20 cellular contexts compared by ENCODE assay signal in the genomic region with DNA sequence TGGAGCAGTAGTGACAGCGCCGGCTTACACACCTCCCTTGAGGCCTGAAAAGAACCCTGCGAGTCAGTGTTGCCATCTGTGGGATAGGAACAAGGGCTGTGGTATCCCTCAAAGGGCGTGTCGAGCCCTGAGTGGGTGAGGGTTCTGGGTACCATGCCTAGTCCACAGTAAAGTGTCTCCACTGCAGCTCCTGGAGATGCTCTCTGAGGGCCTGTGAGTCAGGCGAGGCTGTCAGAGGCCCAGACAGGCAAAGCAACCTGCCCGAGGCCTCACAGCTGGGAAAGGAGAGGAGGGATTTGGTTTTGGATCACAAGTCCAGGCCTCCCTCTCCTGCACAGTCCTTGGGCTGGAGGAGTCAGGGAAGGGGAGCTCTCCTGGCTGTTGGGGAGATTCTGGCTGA. TPM values are rescaled to one million over a fixed set of nuclear protein-coding genes. Genes with fewer than 3 reads are reported as not detected.
DNase-seq lines count a peak whose midpoint lies in the region; ATAC-seq and TF ChIP-seq lines count a peak whose summit lies in the region.
"Had no signal": no experiment of that assay in that cellular context is flagged by ENCODE, and none has a peak within 500 bp of the region (broad histone marks: within the 10 kb centered on the region; RNA-seq: fewer than 3 reads in every experiment).

No MANE protein-coding gene starts in this region.

- peak; percentile 66 for ATAC-seq in activated CD8-positive, alpha-beta T cell treated with anti-CD3 and anti-CD28 coated beads for 36 hours
- no peak for ATAC-seq in activated CD8-positive, alpha-beta T cell treated with anti-CD3 and anti-CD28 coated beads, Interleukin-2, amount 10 ng/mL, durations not matched to agents 7 days and 5 days
- ATAC-seq: left lobe of liver had no signal

- no peak overlapping the region for H3K27ac ChIP-seq in BLaER1 treated with 17β-estradiol and CSF1 and Interleukin-3, amounts not matched to agents 10 nM and 100 nM
- H3K27ac ChIP-seq: esophagus muscularis mucosa had no signal

- no peak overlapping the region for H3K4me3 Mint-ChIP-seq in activated CD8-positive, alpha-beta T cell treated with anti-CD3 and anti-CD28 coated beads for 36 hours
- H3K4me3 Mint-ChIP-seq in activated CD8-positive, alpha-beta T cell treated with anti-CD3 and anti-CD28 coated beads, Interleukin-2, amount 10 ng/mL, durations not matched to agents 7 days and 5 days = no peak overlapping the region

- no peaks in the 10 kb centered on the region for H3K36me3 Mint-ChIP-seq in activated CD8-positive, alpha-beta T cell treated with anti-CD3 and anti-CD28 coated beads for 36 hours (ENCODE audit: low read depth)
- H3K36me3 Mint-ChIP-seq in activated CD8-positive, alpha-beta T cell treated with anti-CD3 and anti-CD28 coated beads, Interleukin-2, amount 10 ng/mL, durations not matched to agents 7 days and 5 days (ENCODE audit: low read depth) = no peaks in the 10 kb centered on the region

- no peaks in the 10 kb centered on the region for H3K36me3 ChIP-seq in BLaER1 treated with 17β-estradiol and CSF1 and Interleukin-3, amounts not matched to agents 10 nM and 100 nM
- no peaks in the 10 kb centered on the region for H3K36me3 ChIP-seq in adipocyte (ENCODE audit: control insufficient read depth, insufficient read depth, low read length, severe bottlenecking)
- H3K36me3 ChIP-seq: esophagus muscularis mucosa, HAP-1 had no signal

- DNase-seq in activated CD8-positive, alpha-beta T cell treated with anti-CD3 and anti-CD28 coated beads for 36 hours = peak; percentile 49
- DNase-seq in activated CD8-positive, alpha-beta T cell treated with anti-CD3 and anti-CD28 coated beads, Interleukin-2, amount 10 ng/mL, durations not matched to agents 7 days and 5 days = no peak
- DNase-seq in adipocyte (ENCODE audit: low read depth) (peak; percentile 59), midbrain (lab: John Stamatoyannopoulos, UW) (no peak), kidney glomerular epithelial cell (lab: John Stamatoyannopoulos, UW) (no peak), SW480 (ENCODE audit: low spot score) (no peak)
- peak; percentile 15 for DNase-seq in stimulated activated CD8-positive, alpha-beta memory T cell treated with anti-CD3 and anti-CD28 coated beads, Interleukin-2, amount 100 ng/mL, for 48 hours (ENCODE audit: low read depth in 2 of 2)
- DNase-seq: activated effector memory CD4-positive, alpha-beta T cell treated with anti-CD3 and anti-CD28 coated beads, Interleukin-2, amount 50 U/mL, for 16 hours; GDM1; NCI-H1417 treated with DMSO at 0.1 percent for 48 hours; NCI-H526; SHP77 treated with DMSO at 0.1 percent for 48 hours had no signal

- peaks cover 7 to 36% (median 26%) of the 10 kb centered on the region in 10 experiments; a peak in 16 of 20 replicates for H3K4me1 ChIP-seq in BLaER1 treated with 17β-estradiol and CSF1 and Interleukin-3, amounts not matched to agents 10 nM and 100 nM
- peaks cover 20% of the 10 kb centered on the region for H3K4me1 ChIP-seq in adipocyte (ENCODE audit: control insufficient read depth, insufficient read depth, low read length)
- H3K4me1 ChIP-seq: HAP-1 had no signal

- CTCF ChIA-PET in activated CD8-positive, alpha-beta T cell treated with anti-CD3 and anti-CD28 coated beads for 36 hours (lab: Charles Lee) = no interaction called here
- CTCF ChIA-PET in activated CD8-positive, alpha-beta T cell treated with anti-CD3 and anti-CD28 coated beads, Interleukin-2, amount 10 ng/mL, durations not matched to agents 7 days and 5 days (lab: Charles Lee) = no interaction called here

- H3K9ac ChIP-seq in BLaER1 treated with 17β-estradiol and CSF1 and Interleukin-3, amounts not matched to agents 10 nM and 100 nM = 0 out of 22 replicates have a peak overlapping the region, but pooled peaks of 1 of the 11 experiments have one; percentile 16
- no peak overlapping the region for H3K9ac ChIP-seq in adipocyte (ENCODE audit: low read length)

- no peaks in the 10 kb centered on the region; a peak in 2 of 22 replicates for H4K20me1 ChIP-seq in BLaER1 treated with 17β-estradiol and CSF1 and Interleukin-3, amounts not matched to agents 10 nM and 100 nM

- POLR2A ChIA-PET in activated CD8-positive, alpha-beta T cell treated with anti-CD3 and anti-CD28 coated beads for 36 hours (lab: Charles Lee) = no interaction called here
- POLR2A ChIA-PET in activated CD8-positive, alpha-beta T cell treated with anti-CD3 and anti-CD28 coated beads, Interleukin-2, amount 10 ng/mL, durations not matched to agents 7 days and 5 days (lab: Charles Lee) = no interaction called here

- no peaks in the 10 kb centered on the region for H3K4me1 Mint-ChIP-seq in activated CD8-positive, alpha-beta T cell treated with anti-CD3 and anti-CD28 coated beads for 36 hours (ENCODE audit: low read depth)
- H3K4me1 Mint-ChIP-seq in activated CD8-positive, alpha-beta T cell treated with anti-CD3 and anti-CD28 coated beads, Interleukin-2, amount 10 ng/mL, durations not matched to agents 7 days and 5 days (ENCODE audit: low read depth) = peaks cover 7% of the 10 kb centered on the region

- H3K4me2 ChIP-seq in BLaER1 treated with 17β-estradiol and CSF1 and Interleukin-3, amounts not matched to agents 10 nM and 100 nM = peak overlapping the region in 8 of 11 experiments; percentile 8 to 60 (median 44); a peak in 11 of 22 replicates

- H3K27ac Mint-ChIP-seq in activated CD8-positive, alpha-beta T cell treated with anti-CD3 and anti-CD28 coated beads for 36 hours = no peak overlapping the region
- no peak overlapping the region for H3K27ac Mint-ChIP-seq in activated CD8-positive, alpha-beta T cell treated with anti-CD3 and anti-CD28 coated beads, Interleukin-2, amount 10 ng/mL, durations not matched to agents 7 days and 5 days

- H3K9me3 ChIP-seq in BLaER1 treated with 17β-estradiol and CSF1 and Interleukin-3, amounts not matched to agents 10 nM and 100 nM (replicated peaks in 1 of 11) = no peaks in the 10 kb centered on the region
- H3K9me3 ChIP-seq in adipocyte (ENCODE audit: control insufficient read depth, low read length) = no peaks in the 10 kb centered on the region
- H3K9me3 ChIP-seq: esophagus muscularis mucosa, HAP-1 had no signal

- peaks cover 10% of the 10 kb centered on the region for H3K27me3 Mint-ChIP-seq in activated CD8-positive, alpha-beta T cell treated with anti-CD3 and anti-CD28 coated beads for 36 hours
- H3K27me3 Mint-ChIP-seq in activated CD8-positive, alpha-beta T cell treated with anti-CD3 and anti-CD28 coated beads, Interleukin-2, amount 10 ng/mL, durations not matched to agents 7 days and 5 days (ENCODE audit: low read depth) = peaks cover 8% of the 10 kb centered on the region

- no peaks in the 10 kb centered on the region for H3K9me3 Mint-ChIP-seq in activated CD8-positive, alpha-beta T cell treated with anti-CD3 and anti-CD28 coated beads for 36 hours
- no peaks in the 10 kb centered on the region for H3K9me3 Mint-ChIP-seq in activated CD8-positive, alpha-beta T cell treated with anti-CD3 and anti-CD28 coated beads, Interleukin-2, amount 10 ng/mL, durations not matched to agents 7 days and 5 days (ENCODE audit: insufficient read depth)

- no peak overlapping the region for H3K4me3 ChIP-seq in BLaER1 treated with 17β-estradiol and CSF1 and Interleukin-3, amounts not matched to agents 10 nM and 100 nM
- no peak overlapping the region for H3K4me3 ChIP-seq in adipocyte (ENCODE audit: low read length)
- H3K4me3 ChIP-seq: esophagus muscularis mucosa, HAP-1, skin epidermis had no signal

- H3K27me3 ChIP-seq in BLaER1 treated with 17β-estradiol and CSF1 and Interleukin-3, amounts not matched to agents 10 nM and 100 nM = peaks cover 8 to 45% (median 30%) of the 10 kb centered on the region in 11 experiments; a peak in 21 of 22 replicates
- no peaks in the 10 kb centered on the region for H3K27me3 ChIP-seq in adipocyte (replicated peaks; ENCODE audit: control insufficient read depth, insufficient read depth, low read length)

- TF ChIP-seq CTCF in activated CD8-positive, alpha-beta T cell treated with anti-CD3 and anti-CD28 coated beads for 36 hours (IDR thresholded peaks at IDR 0.05) = no peak

- intact Hi-C loops in activated CD8-positive, alpha-beta T cell treated with anti-CD3 and anti-CD28 coated beads for 36 hours (cut with micrococcal nuclease) = no loop called here

RNA-seq across cellular contexts. Expression of a gene that starts 6.1 kb away (rescaled TPM):
- total RNA-seq in activated CD8-positive, alpha-beta T cell treated with anti-CD3 and anti-CD28 coated beads for 36 hours = 1 to 10 TPM in 1 of 2 experiments, under 1 TPM in 1; 0.85 to 1.2 TPM
- under 1 TPM in 1 of 2 experiments, not detected in 1; 0.21 TPM for total RNA-seq in activated CD8-positive, alpha-beta T cell treated with anti-CD3 and anti-CD28 coated beads, Interleukin-2, amount 10 ng/mL, durations not matched to agents 7 days and 5 days
- total RNA-seq: left lobe of liver had no signal

RNA-seq across cellular contexts. Expression of a gene that starts 29.6 kb away (rescaled TPM):
- total RNA-seq in activated CD8-positive, alpha-beta T cell treated with anti-CD3 and anti-CD28 coated beads for 36 hours = 10 to 100 TPM; 16.6 TPM
- 10 to 100 TPM; 25.4 to 27.7 TPM for total RNA-seq in activated CD8-positive, alpha-beta T cell treated with anti-CD3 and anti-CD28 coated beads, Interleukin-2, amount 10 ng/mL, durations not matched to agents 7 days and 5 days

RNA-seq across cellular contexts. Expression of a gene that starts 45.6 kb away (rescaled TPM):
- 10 to 100 TPM; 69.5 to 74.4 TPM for total RNA-seq in activated CD8-positive, alpha-beta T cell treated with anti-CD3 and anti-CD28 coated beads for 36 hours
- total RNA-seq in activated CD8-positive, alpha-beta T cell treated with anti-CD3 and anti-CD28 coated beads, Interleukin-2, amount 10 ng/mL, durations not matched to agents 7 days and 5 days = 10 to 100 TPM; 36.2 to 39.2 TPM

RNA-seq across cellular contexts. Expression of a gene that starts 50.6 kb away (rescaled TPM):
- total RNA-seq in activated CD8-positive, alpha-beta T cell treated with anti-CD3 and anti-CD28 coated beads for 36 hours = not detected
- not detected for total RNA-seq in activated CD8-positive, alpha-beta T cell treated with anti-CD3 and anti-CD28 coated beads, Interleukin-2, amount 10 ng/mL, durations not matched to agents 7 days and 5 days
- total RNA-seq: activated CD8-positive, alpha-beta memory T cell treated with anti-CD3 and anti-CD28 coated beads for 36 hours; left lobe of liver; T-helper 1 cell treated with Interleukin-12 subunit alpha and Interleukin-12 subunit beta and Interleukin-4 antibody, amounts not matched to agents 30 ng/mL and 1 ng/mL, for 36 hours; urinary bladder had no signal

Comparison
In these comparisons a context has a peak if more than half of its experiments do, and no peak if none do; other contexts are left out.
1. DNase-seq: peak in activated CD8-positive, alpha-beta T cell treated with anti-CD3 and anti-CD28 coated beads for 36 hours (single experiment), adipocyte (single experiment) and stimulated activated CD8-positive, alpha-beta memory T cell treated with anti-CD3 and anti-CD28 coated beads, Interleukin-2, amount 100 ng/mL, for 48 hours (2 of 2); none in activated CD8-positive, alpha-beta T cell treated with anti-CD3 and anti-CD28 coated beads, Interleukin-2, amount 10 ng/mL, durations not matched to agents 7 days and 5 days (single experiment), midbrain (single experiment), kidney glomerular epithelial cell (single experiment) and SW480 (single experiment).